ENCODE assay signal across 27 cellular contexts in genomic region chr4:111979921-111980320, GRCh38.
"Had no signal": no experiment of that assay in that cellular context is flagged by ENCODE, and none has a peak within 500 bp of the region (broad histone marks: within the 10 kb centered on the region; RNA-seq: fewer than 3 reads in every experiment).

No MANE protein-coding gene starts in this region.

- H3K4me3 ChIP-seq: dorsolateral prefrontal cortex, esophagus squamous epithelium, heart right ventricle, left lung, mucosa of descending colon, right lobe of liver, testis, tibial artery had no signal

- H3K36me3 Mint-ChIP-seq: natural killer cell treated with Interleukin-12 subunit alpha and Interleukin-12 subunit beta and Interleukin-15 and Interleukin-18, amount 100 ng/mL, for 72 hours; type B pancreatic cell had no signal

- H3K27ac ChIP-seq: dorsolateral prefrontal cortex, esophagus squamous epithelium, heart right ventricle, left lung, neutrophil, parathyroid adenoma, right lobe of liver, testis, tibial artery had no signal

- H3K27me3 ChIP-seq: esophagus squamous epithelium, testis, tibial artery had no signal

- H3K4me1 ChIP-seq: heart right ventricle, left lung, parathyroid adenoma, right lobe of liver, testis, tibial artery had no signal

- H3K36me3 ChIP-seq: esophagus squamous epithelium, heart right ventricle, left lung, neutrophil, right lobe of liver, tibial artery had no signal

- H2AFZ ChIP-seq: parathyroid adenoma had no signal

- H3K27me3 Mint-ChIP-seq: progenitor cell of endocrine pancreas had no signal

- H3K4me3 Mint-ChIP-seq: mesothelial cell of epicardium; naive B cell; natural killer cell treated with Interleukin-12 subunit alpha and Interleukin-12 subunit beta and Interleukin-15 and Interleukin-18, amount 100 ng/mL, for 72 hours; neural crest cell; type B pancreatic cell had no signal

- DNase-seq: dorsolateral prefrontal cortex; effector CD4-positive, alpha-beta T cell; esophagus squamous epithelium; foreskin melanocyte; glutamatergic neuron; heart right ventricle; hippocampal formation; left cardiac atrium; left lung; mesenchymal stem cell; mucosa of descending colon; naive B cell; right lobe of liver; small intestine; stimulated activated CD4-positive, alpha-beta T cell treated with anti-CD3 and anti-CD28 coated beads, Interleukin-15, amount 100 ng/mL, for 24 hours; stimulated activated CD4-positive, alpha-beta T cell treated with anti-CD3 and anti-CD28 coated beads, Interleukin-2, amount 100 ng/mL, for 48 hours; stimulated activated naive CD4-positive, alpha-beta T cell; substantia nigra; testis; tibial artery had no signal

- H3K79me2 ChIP-seq: parathyroid adenoma had no signal

- ATAC-seq: heart right ventricle; left cardiac atrium; left lung; mucosa of descending colon; natural killer cell treated with Interleukin-12 subunit alpha and Interleukin-12 subunit beta and Interleukin-15 and Interleukin-18, amount 100 ng/mL, for 72 hours; right lobe of liver had no signal

- H3K9me3 ChIP-seq: left lung, mucosa of descending colon, neutrophil, right lobe of liver, testis, tibial artery had no signal

- H3K4me1 Mint-ChIP-seq: naive B cell, neural crest cell had no signal

- H3K9ac ChIP-seq: parathyroid adenoma had no signal

- H3K27ac Mint-ChIP-seq: mesothelial cell of epicardium; naive B cell; natural killer cell treated with Interleukin-12 subunit alpha and Interleukin-12 subunit beta and Interleukin-15 and Interleukin-18, amount 100 ng/mL, for 72 hours; progenitor cell of endocrine pancreas; type B pancreatic cell had no signal
